8 cellular contexts compared by ENCODE assay signal in genomic region chr9:129641751-129642585, GRCh38. TPM values are rescaled to one million over a fixed set of nuclear protein-coding genes. Genes with fewer than 3 reads are reported as not detected.
DNase-seq lines count a peak whose midpoint lies in the region; ATAC-seq lines count a peak whose summit lies in the region.

TSS of gene ASB6 (minus strand) at chr9:129642151. CDS start at chr9:129641999, 152 bp downstream.

- DNase-seq in COLO829 (ENCODE audit: low spot score) = peak; percentile 100
- DNase-seq in HS-27A (ENCODE audit: low read depth) = peak; percentile 91
- DNase-seq in NOMO-1 treated with DMSO at 0.1 percent for 48 hours (lab: John Stamatoyannopoulos, UW; ENCODE audit: unreplicated experiment) = peak; percentile 96
- DNase-seq in activated CD8-positive, alpha-beta memory T cell treated with anti-CD3 and anti-CD28 coated beads for 48 hours (ENCODE audit: low read depth in 2 of 3, low spot score in 2 of 3) = peak; percentile 97 to 100 (median 100)
- peak; percentile 99 for DNase-seq in mesenteric fat pad (ENCODE audit: low spot score)
- peak; percentile 100 for DNase-seq in stimulated activated CD8-positive, alpha-beta memory T cell treated with anti-CD3 and anti-CD28 coated beads, Interleukin-15, amount 100 ng/mL, for 24 hours (ENCODE audit: low read depth)

- no peaks in the 10 kb centered on the region for H3K4me1 ChIP-seq in endocrine pancreas (ENCODE audit: control insufficient read depth, insufficient read depth, low read length)

- H3K9me3 ChIP-seq in endocrine pancreas (ENCODE audit: control insufficient read depth, low read length) = no peaks in the 10 kb centered on the region

- H3K27me3 ChIP-seq in endocrine pancreas (ENCODE audit: control insufficient read depth, insufficient read depth, low read length) = no peaks in the 10 kb centered on the region

- H3K4me3 ChIP-seq in endocrine pancreas (ENCODE audit: control insufficient read depth, insufficient read depth, low read length) = peak within 1 kb of the TSS; percentile 44

- peak; percentile 90 for ATAC-seq in GM19463 (IDR thresholded peaks at IDR 0.05; ENCODE audit: unreplicated experiment)

- H3K36me3 ChIP-seq in endocrine pancreas (ENCODE audit: control insufficient read depth, insufficient read depth, low read length) = peaks cover 4% of the 10 kb centered on the region

- peak within 1 kb of the TSS; percentile 75 for H3K9ac ChIP-seq in endocrine pancreas (ENCODE audit: control insufficient read depth, insufficient read depth, low read length)

RNA-seq across cellular contexts. Expression of gene ASB6, which starts in this region (rescaled TPM):
- 14.6 TPM for total RNA-seq in mesenteric fat pad

Comparison
In these comparisons a context has a peak if more than half of its experiments do, and no peak if none do; other contexts are left out.
1. Peak in every context shown above with its lines: DNase-seq, ATAC-seq and H3K4me3 ChIP-seq.